36 cellular contexts compared by ENCODE assay signal in genomic region chr7:146084086-146084485, GRCh38. TPM values are rescaled to one million over a fixed set of nuclear protein-coding genes. Genes with fewer than 3 reads are reported as not detected.
"Had no signal": no experiment of that assay in that cellular context is flagged by ENCODE, and none has a peak within 500 bp of the region (broad histone marks: within the 10 kb centered on the region; RNA-seq: fewer than 3 reads in every experiment).

No MANE protein-coding gene starts in this region.

- FAIRE-seq: astrocyte, bronchial epithelial cell had no signal

- H3K36me3 ChIP-seq: adrenal gland, ascending aorta, brain microvascular endothelial cell, breast epithelium, cardiac muscle cell had no signal

- H3K4me1 ChIP-seq: adrenal gland, ascending aorta, body of pancreas, breast epithelium had no signal

- H3K27me3 ChIP-seq: adrenal gland, ascending aorta, body of pancreas, brain microvascular endothelial cell, breast epithelium, cardiac muscle cell had no signal

- H3K9me3 ChIP-seq: adrenal gland, ascending aorta, body of pancreas, breast epithelium had no signal

- H3K27ac ChIP-seq: adrenal gland, ascending aorta, body of pancreas, brain microvascular endothelial cell, breast epithelium, cardiac muscle cell had no signal

- DNase-seq: activated effector memory CD4-positive, alpha-beta T cell treated with anti-CD3 and anti-CD28 coated beads, Interleukin-2, amount 50 U/mL, for 16 hours; activated effector memory CD4-positive, alpha-beta T cell treated with Interleukin-2 at 50 U/mL for 16 hours; activated gamma-delta T cell; activated gamma-delta T cell treated with Interleukin-2 at 50 U/mL for 16 hours; activated naive CD4-positive, alpha-beta T cell; activated naive CD4-positive, alpha-beta T cell treated with anti-CD3 and anti-CD28 coated beads for 36 hours; activated naive CD4-positive, alpha-beta T cell treated with anti-CD3 and anti-CD28 coated beads, Interleukin-2, amount 10 ng/mL, durations not matched to agents 7 days and 5 days; activated naive CD4-positive, alpha-beta T cell treated with anti-CD3 and anti-CD28 coated beads, Interleukin-2, amount 50 U/mL, for 16 hours; activated naive CD4-positive, alpha-beta T cell treated with Interleukin-2 at 50 U/mL for 16 hours; activated naive CD8-positive, alpha-beta T cell treated with anti-CD3 and anti-CD28 coated beads for 36 hours; activated naive CD8-positive, alpha-beta T cell treated with anti-CD3 and anti-CD28 coated beads, Interleukin-2, amount 10 ng/mL, durations not matched to agents 7 days and 5 days; activated naive CD8-positive, alpha-beta T cell treated with anti-CD3 and anti-CD28 coated beads, Interleukin-2, amount 50 U/mL, for 24 hours; activated T-cell treated with anti-CD3 and anti-CD28 coated beads, Interleukin-2, amount 50 U/mL, for 1 hour; activated T-cell treated with anti-CD3 and anti-CD28 coated beads, Interleukin-2, amount 50 U/mL, for 24 hours; activated T-cell treated with anti-CD3 and anti-CD28 coated beads, Interleukin-2, amount 50 U/mL, for 4 hours; activated T-cell treated with anti-CD3 and anti-CD28 coated beads, Interleukin-2, amount 50 U/mL, for 48 hours; activated T-cell treated with anti-CD3 and anti-CD28 coated beads, Interleukin-2, amount 50 U/mL, for 72 hours; adrenal gland; amniotic stem cell; amygdala; anterior cingulate cortex; aorta; body of pancreas; brain microvascular endothelial cell; caudate nucleus; central memory CD4-positive, alpha-beta T cell; cerebellar nuclear complex had no signal

- ATAC-seq: activated naive CD4-positive, alpha-beta T cell treated with anti-CD3 and anti-CD28 coated beads, Interleukin-2, amount 50 U/mL, for 72 hours; activated naive CD8-positive, alpha-beta T cell treated with anti-CD3 and anti-CD28 coated beads, Interleukin-2, amount 50 U/mL, for 24 hours; activated T-cell treated with anti-CD3 and anti-CD28 coated beads, Interleukin-2, amount 50 U/mL, for 4 hours; activated T-cell treated with anti-CD3 and anti-CD28 coated beads, Interleukin-2, amount 50 U/mL, for 72 hours; activated T-helper 17 cell treated with anti-CD3 and anti-CD28 coated beads, Interleukin-2, amount 50 U/mL, for 72 hours; body of pancreas had no signal

- H3K4me3 ChIP-seq: adrenal gland, ascending aorta, body of pancreas, breast epithelium, cardiac muscle cell had no signal

RNA-seq across cellular contexts. Expression of gene CNTNAP2, which starts 32.5 kb away (rescaled TPM):
- total RNA-seq: activated naive CD4-positive, alpha-beta T cell treated with anti-CD3 and anti-CD28 coated beads, Interleukin-2, amount 50 U/mL, for 72 hours; activated naive CD8-positive, alpha-beta T cell treated with anti-CD3 and anti-CD28 coated beads, Interleukin-2, amount 10 ng/mL, durations not matched to agents 7 days and 5 days; activated T-cell treated with anti-CD3 and anti-CD28 coated beads, Interleukin-2, amount 50 U/mL, for 4 hours; activated T-cell treated with anti-CD3 and anti-CD28 coated beads, Interleukin-2, amount 50 U/mL, for 72 hours; activated T-helper 1 cell treated with anti-CD3 and anti-CD28 coated beads, Interleukin-12 subunit alpha, Interleukin-12 subunit beta, Interleukin-2, Interleukin-4 antibody, amounts not matched to agents 30 ng/mL and 10 ng/mL and 1 ng/mL, durations not matched to agents 14 hours and 24 hours and 36 hours; activated T-helper 17 cell treated with anti-CD3 and anti-CD28 coated beads, Interleukin-2, amount 50 U/mL, for 72 hours; activated T-helper 2 cell treated with anti-CD3 and anti-CD28 coated beads, Interferon-gamma antibody, Interleukin-2, Interleukin-4, amounts not matched to agents 10 μg/mL and 5 μg/mL and 100 μg/mL, durations not matched to agents 14 hours and 24 hours and 36 hours; aorta; ascending aorta had no signal
- polyA plus RNA-seq: aorta had no signal
